ENCODE assay signal across 8 cellular contexts in the genomic region with DNA sequence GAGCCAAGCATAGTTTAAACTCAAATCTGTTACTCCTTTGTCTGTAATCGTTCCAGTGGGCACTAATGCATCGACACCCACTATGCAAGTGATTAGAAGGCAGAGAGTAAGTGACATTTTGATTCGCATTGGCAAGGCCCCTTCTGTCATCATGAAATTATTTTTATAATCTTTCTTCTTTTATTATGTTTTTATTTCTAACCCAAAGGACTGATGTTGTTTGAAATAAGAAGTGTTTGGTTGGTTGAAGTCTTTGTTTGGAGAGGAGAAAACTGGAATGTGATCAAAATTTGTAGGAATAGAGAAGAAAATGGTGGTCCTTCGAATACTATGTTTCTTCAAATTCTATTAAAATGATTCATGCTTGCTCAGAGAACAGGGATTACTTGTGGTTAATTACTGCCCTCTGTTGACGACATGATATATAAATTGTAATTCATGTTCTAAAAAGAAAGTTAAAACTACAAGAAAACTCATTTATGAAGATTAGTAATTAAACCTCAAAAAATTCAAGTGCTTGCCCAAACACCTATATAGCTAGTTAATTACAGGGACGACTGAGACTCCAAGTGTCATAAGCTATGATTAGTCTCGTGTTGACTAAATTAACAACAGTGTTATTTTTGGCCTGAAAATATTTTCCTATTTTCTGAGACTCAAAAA. TPM values are rescaled to one million over a fixed set of nuclear protein-coding genes. Genes with fewer than 3 reads are reported as not detected.
A peak's percentile ranks its signal among the peaks of the same experiment; 100 is the strongest.
DNase-seq lines count a peak whose midpoint lies in the region; ATAC-seq and TF ChIP-seq lines count a peak whose summit lies in the region.

No MANE protein-coding gene starts in this region.

- CTCF ChIA-PET in Calu3 (lab: Charles Lee) = interaction anchor here (1.6 to 6.1 kb wide), 2 partner anchors 79 to 262 kb away, joined by 12 to 85 read pairs; no protein-coding TSS in a partner anchor
- CTCF ChIA-PET in activated CD8-positive, alpha-beta memory T cell treated with anti-CD3 and anti-CD28 coated beads, Interleukin-2, amount 10 ng/mL, durations not matched to agents 7 days and 5 days (lab: Charles Lee) = interaction anchor here (0.9 to 2.7 kb wide), 4 partner anchors 10 to 1831 kb away, joined by 3 to 18 read pairs (median 4); no protein-coding TSS in a partner anchor

- no TSS peak for BruUV-seq in Calu3 (replicated peaks; lab: Mats Ljungman, UMichigan)

- H3K4me1 Mint-ChIP-seq in Calu3 (ENCODE audit: low read depth, unreplicated experiment) (peaks cover 28% of the 10 kb centered on the region), mesothelial cell of epicardium (peaks cover 33% of the 10 kb centered on the region)
- peaks cover 3% of the 10 kb centered on the region for H3K4me1 Mint-ChIP-seq in activated CD8-positive, alpha-beta memory T cell treated with anti-CD3 and anti-CD28 coated beads, Interleukin-2, amount 10 ng/mL, durations not matched to agents 7 days and 5 days

- intact Hi-C loops in Calu3 (cut with micrococcal nuclease; ENCODE audit: unreplicated experiment) = loop anchor here (1.0 to 10.0 kb wide), 5 partner anchors 80 to 1834 kb away; no protein-coding TSS in a partner anchor

- H3K27me3 Mint-ChIP-seq in Calu3 (ENCODE audit: unreplicated experiment) (no peaks in the 10 kb centered on the region), mesothelial cell of epicardium (ENCODE audit: low read depth) (no peaks in the 10 kb centered on the region)
- H3K27me3 Mint-ChIP-seq in activated CD8-positive, alpha-beta memory T cell treated with anti-CD3 and anti-CD28 coated beads, Interleukin-2, amount 10 ng/mL, durations not matched to agents 7 days and 5 days = no peaks in the 10 kb centered on the region

- H3K9me3 Mint-ChIP-seq in Calu3 (ENCODE audit: low read depth, unreplicated experiment) (peaks cover 4% of the 10 kb centered on the region), mesothelial cell of epicardium (peaks cover 5% of the 10 kb centered on the region)
- H3K9me3 Mint-ChIP-seq in activated CD8-positive, alpha-beta memory T cell treated with anti-CD3 and anti-CD28 coated beads, Interleukin-2, amount 10 ng/mL, durations not matched to agents 7 days and 5 days (ENCODE audit: low read depth) = peaks cover 2% of the 10 kb centered on the region

- H3K4me3 Mint-ChIP-seq in Calu3 (ENCODE audit: low read depth, unreplicated experiment) (no peak overlapping the region), mesothelial cell of epicardium (peak overlapping the region; percentile 30)
- no peak overlapping the region for H3K4me3 Mint-ChIP-seq in activated CD8-positive, alpha-beta memory T cell treated with anti-CD3 and anti-CD28 coated beads, Interleukin-2, amount 10 ng/mL, durations not matched to agents 7 days and 5 days

- DNase-seq in Calu3 (no peak), HFF-Myc (ENCODE audit: extremely low read depth, low read depth) (peak; percentile 55), NCI-H460 (ENCODE audit: extremely low read depth, low read depth) (peak; percentile 77), choroid plexus epithelial cell (ENCODE audit: low read depth) (peak; percentile 92), mesothelial cell of epicardium (ENCODE audit: low spot score in 2 of 2, unreplicated experiment in 2 of 2) (no peak), occipital lobe (lab: John Stamatoyannopoulos, UW) (no peak), COLO668 (lab: John Stamatoyannopoulos, UW; ENCODE audit: unreplicated experiment) (no peak)
- DNase-seq in activated CD8-positive, alpha-beta memory T cell treated with anti-CD3 and anti-CD28 coated beads, Interleukin-2, amount 10 ng/mL, durations not matched to agents 7 days and 5 days = no peak

- no peak for ATAC-seq in activated CD8-positive, alpha-beta memory T cell treated with anti-CD3 and anti-CD28 coated beads, Interleukin-2, amount 10 ng/mL, durations not matched to agents 7 days and 5 days

- H3K36me3 Mint-ChIP-seq in Calu3 (ENCODE audit: insufficient read depth, unreplicated experiment) = no peaks in the 10 kb centered on the region
- H3K36me3 Mint-ChIP-seq in mesothelial cell of epicardium = no peaks in the 10 kb centered on the region
- no peaks in the 10 kb centered on the region for H3K36me3 Mint-ChIP-seq in activated CD8-positive, alpha-beta memory T cell treated with anti-CD3 and anti-CD28 coated beads, Interleukin-2, amount 10 ng/mL, durations not matched to agents 7 days and 5 days

- H3K4me3 ChIP-seq in HFF-Myc (replicated peaks; ENCODE audit: low read depth, low read length) = no peak overlapping the region
- H3K4me3 ChIP-seq in choroid plexus epithelial cell (ENCODE audit: low read depth, low read length) = peak overlapping the region; percentile 49

- H3K27ac Mint-ChIP-seq in Calu3 (ENCODE audit: unreplicated experiment) = peak overlapping the region; percentile 79
- H3K27ac Mint-ChIP-seq in mesothelial cell of epicardium = peak overlapping the region; percentile 81
- no peak overlapping the region for H3K27ac Mint-ChIP-seq in activated CD8-positive, alpha-beta memory T cell treated with anti-CD3 and anti-CD28 coated beads, Interleukin-2, amount 10 ng/mL, durations not matched to agents 7 days and 5 days

- peak; percentile 39 for TF ChIP-seq CTCF in Calu3 (IDR thresholded peaks at IDR 0.05; ENCODE audit: unreplicated experiment)
- TF ChIP-seq CTCF in HFF-Myc (IDR thresholded peaks at IDR 0.05; ENCODE audit: low read depth, low read length, missing control alignments) = peak; percentile 8
- peak; percentile 42 for TF ChIP-seq CTCF in choroid plexus epithelial cell (conservative IDR thresholded peaks at IDR 0.05; ENCODE audit: low read depth, low read length)
- TF ChIP-seq CTCF in mesothelial cell of epicardium (IDR thresholded peaks at IDR 0.05; ENCODE audit: unreplicated experiment) = no peak

RNA-seq across cellular contexts. Expression of a gene that starts 26.4 kb away (rescaled TPM):
- total RNA-seq in Calu3 (2022) (125 and 135 TPM in 2 replicates), mesothelial cell of epicardium (80.0 to 89.7 TPM (median 87.9 TPM) in 3 replicates), occipital lobe (35.2 TPM)
- 209 and 219 TPM in 2 replicates for total RNA-seq in NCI-H460 (2014; rRNA removed; shearing (Covaris generic))
- polyA plus RNA-seq in NCI-H460 (2014; cell fraction: nucleus; rRNA removed) = 106 and 110 TPM in 2 replicates
- total RNA-seq in activated CD8-positive, alpha-beta memory T cell treated with anti-CD3 and anti-CD28 coated beads, Interleukin-2, amount 10 ng/mL, durations not matched to agents 7 days and 5 days = not detected

Comparison
In these comparisons a context has a peak if more than half of its experiments do, and no peak if none do; other contexts are left out.
1. DNase-seq: peak in HFF-Myc (single experiment), NCI-H460 (single experiment) and choroid plexus epithelial cell (single experiment); none in Calu3 (single experiment), mesothelial cell of epicardium (0 of 2), occipital lobe (single experiment), activated CD8-positive, alpha-beta memory T cell treated with anti-CD3 and anti-CD28 coated beads, Interleukin-2, amount 10 ng/mL, durations not matched to agents 7 days and 5 days (single experiment) and COLO668 (single experiment).
2. RNA of a gene that starts 26.4 kb away (total RNA-seq): 209 to 219 TPM in NCI-H460, 125 to 135 TPM in Calu3, 80.0 to 89.7 TPM in mesothelial cell of epicardium and 35.2 TPM in occipital lobe (single experiment); not detected in activated CD8-positive, alpha-beta memory T cell treated with anti-CD3 and anti-CD28 coated beads, Interleukin-2, amount 10 ng/mL, durations not matched to agents 7 days and 5 days; every median in the first group is over 10 times any median in the second.